Comparison of ENCODE assay signal across 8 cellular contexts in the genomic region with DNA sequence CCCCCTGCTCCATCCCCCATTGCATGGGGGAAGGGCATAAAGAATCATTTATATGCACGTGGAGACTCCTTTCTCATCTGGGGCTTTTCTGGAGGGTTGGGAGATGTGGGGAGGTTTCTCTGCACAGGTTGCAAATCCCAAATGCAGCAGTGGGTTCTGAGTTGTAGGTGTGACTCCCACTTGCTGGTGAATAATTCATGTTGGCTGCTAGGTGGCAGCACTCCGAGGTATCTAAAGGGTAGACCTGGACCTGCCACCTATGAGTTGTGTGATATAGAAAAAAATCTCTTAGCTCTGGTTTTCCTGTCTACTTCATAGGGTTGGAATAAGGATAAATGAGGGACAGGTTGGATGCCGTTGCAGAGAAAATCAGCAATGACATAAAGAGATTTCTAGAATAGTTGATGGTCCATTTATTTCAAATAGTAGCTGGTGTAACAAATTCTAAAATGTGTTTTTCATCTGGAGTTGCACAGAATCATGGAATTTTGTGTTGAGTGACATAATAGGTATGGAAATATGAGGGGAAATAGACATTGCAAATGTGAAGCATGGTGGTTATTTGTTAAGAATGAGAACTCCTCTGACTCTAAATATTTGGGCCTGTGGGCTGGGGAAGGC. TPM values are rescaled to one million over a fixed set of nuclear protein-coding genes. Genes with fewer than 3 reads are reported as not detected.
DNase-seq lines count a peak whose midpoint lies in the region; ATAC-seq and TF ChIP-seq lines count a peak whose summit lies in the region.

No MANE protein-coding gene starts in this region.

- no peaks in the 10 kb centered on the region for H3K4me1 ChIP-seq in BE2C

- POLR2A ChIA-PET in T-cell (lab: Charles Lee) = interaction anchor here in 1 of 2 donors (0.6 to 1.3 kb wide), 2 partner anchors 13 to 14 kb away, joined by 3 to 4 read pairs; partner anchors contain the start of genes EEF1AKMT3 and METTL1

- H3K27me3 ChIP-seq in BE2C = peaks cover 22% of the 10 kb centered on the region

- no peak overlapping the region for H3K4me3 Mint-ChIP-seq in T-cell
- H3K4me3 Mint-ChIP-seq in type B pancreatic cell = peak overlapping the region; percentile 71

- H3K4me1 Mint-ChIP-seq in T-cell (peaks cover 33 to 45% (median 40%) of the 10 kb centered on the region in 3 donors), type B pancreatic cell (ENCODE audit: unreplicated experiment) (peaks cover 12% of the 10 kb centered on the region)

- no peak for ATAC-seq in T-cell (replicated peaks in 1 of 4)
- no peak for ATAC-seq in HG03159 (IDR thresholded peaks at IDR 0.05; ENCODE audit: unreplicated experiment)
- no peak for ATAC-seq in GM21381 (IDR thresholded peaks at IDR 0.05; ENCODE audit: unreplicated experiment)
- no peak for ATAC-seq in GM21367 (IDR thresholded peaks at IDR 0.05; ENCODE audit: unreplicated experiment)

- CTCF ChIA-PET in T-cell (lab: Charles Lee) = interaction anchor here (0.5 to 2.1 kb wide), 19 partner anchors 16 to 685 kb away, joined by 3 to 9 read pairs (median 4); partner anchors contain the start of gene TSFM (in 1 of the 2)

- no peaks in the 10 kb centered on the region for H3K9me3 ChIP-seq in BE2C

- DNase-seq in BE2C (peak; percentile 42), GM20000 (ENCODE audit: low spot score) (peak; percentile 60), T-cell (peak in 20 of 34 experiments; percentile 31 to 55 (median 46)), fibroblast of mammary gland (ENCODE audit: low read depth) (no peak), type B pancreatic cell (ENCODE audit: extremely low spot score, unreplicated experiment) (no peak)

- H3K27ac Mint-ChIP-seq in T-cell = peak overlapping the region; percentile 11 to 46
- no peak overlapping the region for H3K27ac Mint-ChIP-seq in type B pancreatic cell

- peaks cover 9 to 11% of the 10 kb centered on the region in 2 donors for H3K27me3 Mint-ChIP-seq in T-cell
- H3K27me3 Mint-ChIP-seq in type B pancreatic cell = peaks cover 72% of the 10 kb centered on the region

- peaks cover 15% of the 10 kb centered on the region for H3K36me3 Mint-ChIP-seq in T-cell
- peaks cover 12% of the 10 kb centered on the region for H3K36me3 Mint-ChIP-seq in type B pancreatic cell

- TF ChIP-seq CTCF in BE2C (IDR thresholded peaks at IDR 0.05; ENCODE audit: low read depth, low read length) (peak; percentile 71), GM20000 (IDR thresholded peaks at IDR 0.05; ENCODE audit: extremely low read depth, missing control alignments) (peak; percentile 45), fibroblast of mammary gland (conservative IDR thresholded peaks at IDR 0.05; ENCODE audit: control insufficient read depth, insufficient read depth, low read depth, low read length) (peak; percentile 44), type B pancreatic cell (conservative IDR thresholded peaks at IDR 0.05) (peak; percentile 45)

- H3K36me3 ChIP-seq in BE2C = no peaks in the 10 kb centered on the region

- no peaks in the 10 kb centered on the region for H3K9me3 Mint-ChIP-seq in T-cell
- H3K9me3 Mint-ChIP-seq in type B pancreatic cell = no peaks in the 10 kb centered on the region

- no peak overlapping the region for H3K4me3 ChIP-seq in BE2C (ENCODE audit: low read depth, low read length)
- no peak overlapping the region for H3K4me3 ChIP-seq in fibroblast of mammary gland (ENCODE audit: control insufficient read depth, low read depth, low read length)

RNA-seq across cellular contexts. Expression of gene MARCHF9, which starts 4.6 kb away (rescaled TPM):
- 36.9 TPM for polyA plus RNA-seq in BE2C (2012; ENCODE audit: insufficient read depth, insufficient read length, low read depth)
- total RNA-seq in T-cell (10 to 100 TPM; 45.4 to 72.9 (median 71.7) TPM), type B pancreatic cell (ENCODE audit: low replicate concordance) (15.0 and 20.1 TPM in 2 replicates)

RNA-seq across cellular contexts. Expression of gene CDK4, which starts 7.4 kb away (rescaled TPM):
- polyA plus RNA-seq in BE2C (2012; ENCODE audit: insufficient read depth, insufficient read length, low read depth) = 737 TPM
- 10 to 100 TPM; 24.1 to 53.9 (median 46.2) TPM for total RNA-seq in T-cell
- 124 and 193 TPM in 2 replicates for total RNA-seq in type B pancreatic cell (ENCODE audit: low replicate concordance)

RNA-seq across cellular contexts. Expression of gene CYP27B1, which starts 7.4 kb away (rescaled TPM):
- polyA plus RNA-seq in BE2C (2012; ENCODE audit: insufficient read depth, insufficient read length, low read depth) = 47.2 TPM
- total RNA-seq in T-cell = 1 to 10 TPM in 3 of 5 donors, under 1 TPM in 2; 0.76 to 2.1 (median 1.2) TPM
- 1.4 and 2.2 TPM in 2 replicates for total RNA-seq in type B pancreatic cell (ENCODE audit: low replicate concordance)

RNA-seq across cellular contexts. Expression of gene METTL1, which starts 12.4 kb away (rescaled TPM):
- polyA plus RNA-seq in BE2C (2012; ENCODE audit: insufficient read depth, insufficient read length, low read depth) = 141 TPM
- total RNA-seq in T-cell (10 to 100 TPM; 10.3 to 17.4 (median 14.5) TPM), type B pancreatic cell (ENCODE audit: low replicate concordance) (29.3 and 31.1 TPM in 2 replicates)

RNA-seq across cellular contexts. Expression of gene EEF1AKMT3, which starts 12.9 kb away (rescaled TPM):
- polyA plus RNA-seq in BE2C (2012; ENCODE audit: insufficient read depth, insufficient read length, low read depth) = 7.0 TPM
- total RNA-seq in T-cell (1 to 10 TPM; 2.4 to 5.1 (median 3.4) TPM), type B pancreatic cell (ENCODE audit: low replicate concordance) (5.1 and 6.0 TPM in 2 replicates)

Comparison
In these comparisons a context has a peak if more than half of its experiments do, and no peak if none do; other contexts are left out.
1. DNase-seq: peak in BE2C (single experiment), GM20000 (single experiment) and T-cell (20 of 34); none in fibroblast of mammary gland (single experiment) and type B pancreatic cell (single experiment).
2. Peak in every context shown above with its lines, with median percentiles within 50 percentile points of each other: CTCF ChIP-seq.